In genomic region chr4:188532751-188533150, GRCh38 we compare ENCODE assay signal across 29 cellular contexts.
"Had no signal": no experiment of that assay in that cellular context is flagged by ENCODE, and none has a peak within 500 bp of the region (broad histone marks: within the 10 kb centered on the region; RNA-seq: fewer than 3 reads in every experiment).

No MANE protein-coding gene starts in this region.

- H3K27ac Mint-ChIP-seq: dendritic cell treated with granulocyte-macrophage colony-stimulating factor and Interleukin-4, amounts not matched to agents 40 ng/mL and 50 ng/mL, for 4 days; effector memory CD8-positive, alpha-beta T cell; endodermal cell had no signal

- H3K4me1 ChIP-seq: colonic mucosa, esophagus muscularis mucosa, esophagus squamous epithelium, foreskin keratinocyte, gastrocnemius medialis, gastroesophageal sphincter, heart left ventricle, heart right ventricle had no signal

- H3K4me3 Mint-ChIP-seq: dendritic cell treated with granulocyte-macrophage colony-stimulating factor and Interleukin-4, amounts not matched to agents 40 ng/mL and 50 ng/mL, for 4 days; effector memory CD8-positive, alpha-beta T cell; endodermal cell had no signal

- H3K9me3 Mint-ChIP-seq: endodermal cell had no signal

- H3K4me3 ChIP-seq: colonic mucosa, coronary artery, dorsolateral prefrontal cortex, esophagus muscularis mucosa, esophagus squamous epithelium, gastrocnemius medialis, gastroesophageal sphincter, heart left ventricle, heart right ventricle had no signal

- H3K27ac ChIP-seq: colonic mucosa, coronary artery, dorsolateral prefrontal cortex, epithelial cell of prostate, esophagus muscularis mucosa, esophagus squamous epithelium, foreskin keratinocyte, gastrocnemius medialis, gastroesophageal sphincter, heart left ventricle, heart right ventricle had no signal

- H3K4me1 Mint-ChIP-seq: endodermal cell had no signal

- FAIRE-seq: colon, endometrium, endothelial cell of umbilical vein, frontal cortex had no signal

- H3K9me3 ChIP-seq: colonic mucosa, esophagus muscularis mucosa, esophagus squamous epithelium, gastrocnemius medialis, gastroesophageal sphincter, heart left ventricle had no signal

- H3K36me3 ChIP-seq: colonic mucosa, esophagus muscularis mucosa, esophagus squamous epithelium, gastrocnemius medialis, gastroesophageal sphincter, heart left ventricle, heart right ventricle had no signal

- ATAC-seq: effector memory CD8-positive, alpha-beta T cell; esophagus mucosa; foreskin keratinocyte; gastrocnemius medialis; gastroesophageal sphincter; heart left ventricle; heart right ventricle had no signal

- H3K27me3 Mint-ChIP-seq: dendritic cell treated with granulocyte-macrophage colony-stimulating factor and Interleukin-4, amounts not matched to agents 40 ng/mL and 50 ng/mL, for 4 days; effector memory CD8-positive, alpha-beta T cell had no signal

- DNase-seq: colonic mucosa; cortex of kidney; dermis blood vessel endothelial cell; dorsolateral prefrontal cortex; effector CD4-positive, alpha-beta T cell; effector CD8-positive, alpha-beta T cell; effector memory CD4-positive, alpha-beta T cell; effector memory CD8-positive, alpha-beta T cell; endodermal cell; erythroblast; esophagus squamous epithelium; foreskin fibroblast; foreskin keratinocyte; foreskin melanocyte; gastrocnemius medialis; glutamatergic neuron; head of caudate nucleus; heart left ventricle; heart right ventricle had no signal

- H3K27me3 ChIP-seq: colonic mucosa, dorsolateral prefrontal cortex, esophagus muscularis mucosa, esophagus squamous epithelium, foreskin keratinocyte, gastrocnemius medialis, gastroesophageal sphincter, heart left ventricle, heart right ventricle had no signal
